ENCODE assay signal across 15 cellular contexts in genomic region chr12:73677520-73678291, GRCh38.
DNase-seq lines count a peak whose midpoint lies in the region; ATAC-seq and TF ChIP-seq lines count a peak whose summit lies in the region.
"Had no signal": no experiment of that assay in that cellular context is flagged by ENCODE, and none has a peak within 500 bp of the region (broad histone marks: within the 10 kb centered on the region; RNA-seq: fewer than 3 reads in every experiment).

No MANE protein-coding gene starts in this region.

- peak; percentile 35; the same call in 1 of the 2 replicates for ATAC-seq in PC-3
- peak; percentile 40 for ATAC-seq in stimulated activated effector memory CD8-positive, alpha-beta T cell treated with anti-CD3 and anti-CD28 coated beads, Interleukin-12 subunit alpha, Interleukin-12 subunit beta, amount 100 ng/mL, for 72 hours
- no peak for ATAC-seq in activated CD4-positive, alpha-beta T cell treated with anti-CD3 and anti-CD28 coated beads for 36 hours
- ATAC-seq: GM12878 had no signal

- H4K5ac ChIP-seq in H9 (ENCODE audit: insufficient read length, low read depth, low read length): no peak overlapping the region

- H3K36me3 Mint-ChIP-seq in H9 (ENCODE audit: insufficient read depth in 1 of 3, low read depth in 3 of 3): peaks cover 0 to 1% (median 0%) of the 10 kb centered on the region in 3 experiments; a peak in 1 of 7 replicates
- peaks cover 3% of the 10 kb centered on the region for H3K36me3 Mint-ChIP-seq in endodermal cell (ENCODE audit: low read depth)
- no peaks in the 10 kb centered on the region for H3K36me3 Mint-ChIP-seq in stimulated activated effector memory CD8-positive, alpha-beta T cell treated with anti-CD3 and anti-CD28 coated beads, Interleukin-12 subunit alpha, Interleukin-12 subunit beta, amount 100 ng/mL, for 72 hours
- H3K36me3 Mint-ChIP-seq in activated CD4-positive, alpha-beta T cell treated with anti-CD3 and anti-CD28 coated beads for 36 hours (ENCODE audit: low read depth): no peaks in the 10 kb centered on the region
- H3K36me3 Mint-ChIP-seq: CD4-positive, CD25-positive, alpha-beta regulatory T cell; IgD-negative memory B cell had no signal

- no peaks in the 10 kb centered on the region for H3K36me3 ChIP-seq in PC-3 (ENCODE audit: low read depth, low read length)
- H3K36me3 ChIP-seq in endodermal cell (ENCODE audit: control insufficient read depth, insufficient read depth, low read length): no peaks in the 10 kb centered on the region
- no peaks in the 10 kb centered on the region for H3K36me3 ChIP-seq in hepatocyte (replicated peaks; ENCODE audit: insufficient read depth, low read depth)
- H3K36me3 ChIP-seq: BLaER1 treated with 17β-estradiol and CSF1 and Interleukin-3, amounts not matched to agents 10 nM and 100 nM had no signal

- H3K4me3 ChIP-seq in PC-3 (ENCODE audit: low read length): no peak overlapping the region
- no peak overlapping the region for H3K4me3 ChIP-seq in endodermal cell (ENCODE audit: low read length)
- no peak overlapping the region for H3K4me3 ChIP-seq in hepatocyte
- H3K4me3 ChIP-seq: BLaER1 treated with 17β-estradiol and CSF1 and Interleukin-3, amounts not matched to agents 10 nM and 100 nM; GM12878 had no signal

- H3K4ac ChIP-seq in H9 (ENCODE audit: low read depth, low read length): no peak overlapping the region

- H3K79me2 ChIP-seq in H9 (ENCODE audit: insufficient read depth, low read length): no peaks in the 10 kb centered on the region
- no peaks in the 10 kb centered on the region for H3K79me2 ChIP-seq in PC-3 (ENCODE audit: low read length)
- no peaks in the 10 kb centered on the region for H3K79me2 ChIP-seq in hepatocyte

- no peak overlapping the region for H3K18ac ChIP-seq in H9 (ENCODE audit: insufficient read length, low read depth, low read length)

- H3K4me2 ChIP-seq in H9 (ENCODE audit: insufficient read depth, insufficient read length, low read length) (no peak overlapping the region), PC-3 (ENCODE audit: low read length) (peak overlapping the region; percentile 26; the same call in 1 of the 2 replicates), hepatocyte (no peak overlapping the region)
- H3K4me2 ChIP-seq: BLaER1 treated with 17β-estradiol and CSF1 and Interleukin-3, amounts not matched to agents 10 nM and 100 nM had no signal

- no peak overlapping the region for H2BK5ac ChIP-seq in H9 (ENCODE audit: insufficient read length, low read length)

- no peaks in the 10 kb centered on the region for H3K79me1 ChIP-seq in H9 (ENCODE audit: insufficient read depth, low read depth, low read length, poor library complexity, severe bottlenecking)

- H3K4me1 Mint-ChIP-seq in H9: peaks cover 26 to 28% of the 10 kb centered on the region in 2 experiments
- H3K4me1 Mint-ChIP-seq in endodermal cell: peaks cover 28% of the 10 kb centered on the region
- no peaks in the 10 kb centered on the region for H3K4me1 Mint-ChIP-seq in stimulated activated effector memory CD8-positive, alpha-beta T cell treated with anti-CD3 and anti-CD28 coated beads, Interleukin-12 subunit alpha, Interleukin-12 subunit beta, amount 100 ng/mL, for 72 hours
- H3K4me1 Mint-ChIP-seq in activated CD4-positive, alpha-beta T cell treated with anti-CD3 and anti-CD28 coated beads for 36 hours: no peaks in the 10 kb centered on the region
- H3K4me1 Mint-ChIP-seq: CD4-positive, CD25-positive, alpha-beta regulatory T cell; IgD-negative memory B cell had no signal

- H3K9me3 Mint-ChIP-seq in H9 (no peaks in the 10 kb centered on the region; a peak in 1 of 5 replicates), endodermal cell (no peaks in the 10 kb centered on the region)
- peaks cover 6% of the 10 kb centered on the region for H3K9me3 Mint-ChIP-seq in stimulated activated effector memory CD8-positive, alpha-beta T cell treated with anti-CD3 and anti-CD28 coated beads, Interleukin-12 subunit alpha, Interleukin-12 subunit beta, amount 100 ng/mL, for 72 hours
- H3K9me3 Mint-ChIP-seq in activated CD4-positive, alpha-beta T cell treated with anti-CD3 and anti-CD28 coated beads for 36 hours (ENCODE audit: low read depth): peaks cover 2% of the 10 kb centered on the region

- no peaks in the 10 kb centered on the region for H3F3A ChIP-seq in PC-3 (ENCODE audit: low read length, unreplicated experiment)

- H3T11ph ChIP-seq in H9 (ENCODE audit: low read length): no peak overlapping the region

- no CpG with 5 or more reads among the region's 4 CpGs for WGBS in H9 (ENCODE audit: extremely low coverage, insufficient read length, low lambda C conversion rate)
- WGBS in endodermal cell (ENCODE audit: insufficient coverage in 1 of 2, insufficient read length in 1 of 2), 2 experiments: 63 to 70% methylated on average over 2 to 4 of the region's 4 CpGs
- 71% methylated on average over 4 of the region's 4 CpGs for WGBS in hepatocyte (ENCODE audit: low lambda C conversion rate, missing lambda C conversion rate)

- H2BK12ac ChIP-seq in H9 (ENCODE audit: insufficient read length, low read depth, low read length): no peak overlapping the region

- no peaks in the 10 kb centered on the region for H3K4me1 ChIP-seq in H9 (ENCODE audit: insufficient read depth, low read length)
- H3K4me1 ChIP-seq in PC-3 (ENCODE audit: insufficient read depth, low read length): peaks cover 12% of the 10 kb centered on the region
- peaks cover 4% of the 10 kb centered on the region for H3K4me1 ChIP-seq in endodermal cell (ENCODE audit: control insufficient read depth, insufficient read depth, low read length)
- H3K4me1 ChIP-seq in hepatocyte (ENCODE audit: insufficient read depth): no peaks in the 10 kb centered on the region
- H3K4me1 ChIP-seq: BLaER1 treated with 17β-estradiol and CSF1 and Interleukin-3, amounts not matched to agents 10 nM and 100 nM had no signal

- DNase-seq in H9 (no peak), PC-3 (no peak), endodermal cell (peak; percentile 53), hepatocyte (ENCODE audit: low spot score) (no peak), NCI-H2081 (lab: John Stamatoyannopoulos, UW) (no peak), GM13977 (ENCODE audit: low spot score) (no peak)
- DNase-seq in stimulated activated effector memory CD8-positive, alpha-beta T cell treated with anti-CD3 and anti-CD28 coated beads, Interleukin-12 subunit alpha, Interleukin-12 subunit beta, amount 100 ng/mL, for 72 hours (ENCODE audit: low spot score in 2 of 2): no peak
- DNase-seq in activated CD4-positive, alpha-beta T cell treated with anti-CD3 and anti-CD28 coated beads for 36 hours: no peak
- DNase-seq: ACHN; CD4-positive, CD25-positive, alpha-beta regulatory T cell; DMS53 had no signal

- H3K27me3 Mint-ChIP-seq in H9 (ENCODE audit: low read depth) (no peaks in the 10 kb centered on the region), endodermal cell (ENCODE audit: insufficient read depth) (no peaks in the 10 kb centered on the region)
- H3K27me3 Mint-ChIP-seq in activated CD4-positive, alpha-beta T cell treated with anti-CD3 and anti-CD28 coated beads for 36 hours: no peaks in the 10 kb centered on the region
- H3K27me3 Mint-ChIP-seq: CD4-positive, CD25-positive, alpha-beta regulatory T cell; IgD-negative memory B cell had no signal

- no peak overlapping the region for H4K91ac ChIP-seq in H9 (ENCODE audit: insufficient read length, low read depth, low read length)

- H3K23ac ChIP-seq in H9 (ENCODE audit: insufficient read length, low read depth, low read length): no peak overlapping the region

- POLR2A ChIA-PET in PC-3 (lab: Charles Lee; ENCODE audit: unreplicated experiment): no interaction called here
- POLR2A ChIA-PET in activated CD4-positive, alpha-beta T cell treated with anti-CD3 and anti-CD28 coated beads for 36 hours (lab: Charles Lee): no interaction called here

- no peak overlapping the region for H4K8ac ChIP-seq in H9 (replicated peaks; ENCODE audit: insufficient read length, low read depth, low read length)

- H3K14ac ChIP-seq in H9 (ENCODE audit: insufficient read depth, low read length): no peak overlapping the region

- H4K20me1 ChIP-seq in H9 (ENCODE audit: control insufficient read depth, insufficient read depth, insufficient read length) (no peaks in the 10 kb centered on the region), PC-3 (ENCODE audit: low read length) (no peaks in the 10 kb centered on the region), hepatocyte (ENCODE audit: insufficient read depth, poor library complexity, severe bottlenecking) (no peaks in the 10 kb centered on the region)
- H4K20me1 ChIP-seq: BLaER1 treated with 17β-estradiol and CSF1 and Interleukin-3, amounts not matched to agents 10 nM and 100 nM had no signal

- CTCF ChIA-PET in PC-3 (lab: Charles Lee): interaction anchor here (0.6 kb wide), 1 partner anchor 545 kb away, joined by 3 read pairs; no protein-coding TSS in a partner anchor
- CTCF ChIA-PET in activated CD4-positive, alpha-beta T cell treated with anti-CD3 and anti-CD28 coated beads for 36 hours (lab: Charles Lee): no interaction called here

- no peak for TF ChIP-seq CTCF in H9 (conservative IDR thresholded peaks at IDR 0.05)
- no peak for TF ChIP-seq CTCF in PC-3 (conservative IDR thresholded peaks at IDR 0.05; ENCODE audit: low read depth, low read length)
- TF ChIP-seq CTCF in endodermal cell (conservative IDR thresholded peaks at IDR 0.05): no peak
- TF ChIP-seq CTCF in hepatocyte (IDR thresholded peaks at IDR 0.05; ENCODE audit: poor library complexity): no peak
- no peak for TF ChIP-seq CTCF in GM13977 (IDR thresholded peaks at IDR 0.05; ENCODE audit: extremely low read depth, insufficient read depth, missing control alignments)

- no peaks in the 10 kb centered on the region for H3K9me3 ChIP-seq in H9 (ENCODE audit: control insufficient read depth, low read depth, low read length)
- H3K9me3 ChIP-seq in PC-3 (ENCODE audit: low read length): no peaks in the 10 kb centered on the region
- H3K9me3 ChIP-seq in endodermal cell (ENCODE audit: control insufficient read depth, low read length): peaks cover 8% of the 10 kb centered on the region
- no peaks in the 10 kb centered on the region for H3K9me3 ChIP-seq in hepatocyte (ENCODE audit: low read depth)
- H3K9me3 ChIP-seq: BLaER1 treated with 17β-estradiol and CSF1 and Interleukin-3, amounts not matched to agents 10 nM and 100 nM had no signal

- no peak overlapping the region for H2AK5ac ChIP-seq in H9 (ENCODE audit: insufficient read length, low read length)

- H3K27me3 ChIP-seq in H9 (ENCODE audit: insufficient read depth, low read length) (no peaks in the 10 kb centered on the region), PC-3 (ENCODE audit: low read length) (no peaks in the 10 kb centered on the region), endodermal cell (ENCODE audit: control insufficient read depth, insufficient read depth, low read length, poor library complexity, severe bottlenecking) (no peaks in the 10 kb centered on the region), hepatocyte (no peaks in the 10 kb centered on the region)
- H3K27me3 ChIP-seq: BLaER1 treated with 17β-estradiol and CSF1 and Interleukin-3, amounts not matched to agents 10 nM and 100 nM had no signal

- H2AFZ ChIP-seq in H9 (ENCODE audit: low read length) (no peak overlapping the region), PC-3 (ENCODE audit: low read length) (no peak overlapping the region), hepatocyte (no peak overlapping the region)

- no peak overlapping the region for H2BK15ac ChIP-seq in H9 (ENCODE audit: low read depth, low read length)

- H3K27ac Mint-ChIP-seq in H9 (peak overlapping the region in 2 of 3 experiments; percentile 54 to 64; a peak in 4 of 7 replicates), endodermal cell (peak overlapping the region; percentile 89)
- no peak overlapping the region for H3K27ac Mint-ChIP-seq in stimulated activated effector memory CD8-positive, alpha-beta T cell treated with anti-CD3 and anti-CD28 coated beads, Interleukin-12 subunit alpha, Interleukin-12 subunit beta, amount 100 ng/mL, for 72 hours
- no peak overlapping the region for H3K27ac Mint-ChIP-seq in activated CD4-positive, alpha-beta T cell treated with anti-CD3 and anti-CD28 coated beads for 36 hours
- H3K27ac Mint-ChIP-seq: CD4-positive, CD25-positive, alpha-beta regulatory T cell; IgD-negative memory B cell had no signal

- H3K4me3 Mint-ChIP-seq in H9: no peak overlapping the region
- H3K4me3 Mint-ChIP-seq in endodermal cell: no peak overlapping the region
- no peak overlapping the region for H3K4me3 Mint-ChIP-seq in stimulated activated effector memory CD8-positive, alpha-beta T cell treated with anti-CD3 and anti-CD28 coated beads, Interleukin-12 subunit alpha, Interleukin-12 subunit beta, amount 100 ng/mL, for 72 hours
- no peak overlapping the region for H3K4me3 Mint-ChIP-seq in activated CD4-positive, alpha-beta T cell treated with anti-CD3 and anti-CD28 coated beads for 36 hours
- H3K4me3 Mint-ChIP-seq: CD4-positive, CD25-positive, alpha-beta regulatory T cell; IgD-negative memory B cell had no signal

- intact Hi-C loops in PC-3 (cut with micrococcal nuclease): no loop called here
- intact Hi-C loops in activated CD4-positive, alpha-beta T cell treated with anti-CD3 and anti-CD28 coated beads for 36 hours (cut with DNase I, micrococcal nuclease): no loop called here

- in situ Hi-C loops in GM13977 (cut with MboI; ENCODE audit: low pct_unique_long_range_greater_than_20kb, low sequenced_read_pairs, unreplicated experiment): no loop called here

- BruUV-seq in PC-3 (replicated peaks; lab: Mats Ljungman, UMichigan): no TSS peak

- H2BK120ac ChIP-seq in H9 (ENCODE audit: low read depth, low read length, poor library complexity, severe bottlenecking): no peak overlapping the region

- no peak overlapping the region for H3K56ac ChIP-seq in H9 (ENCODE audit: insufficient read length, low read depth, low read length)

- no peak overlapping the region for H3K27ac ChIP-seq in H9 (ENCODE audit: insufficient read length, low read depth, low read length)
- H3K27ac ChIP-seq in PC-3 (ENCODE audit: low read length): no peak overlapping the region
- peak overlapping the region; percentile 19 for H3K27ac ChIP-seq in endodermal cell (ENCODE audit: low read depth, low read length)
- H3K27ac ChIP-seq in hepatocyte: no peak overlapping the region
- H3K27ac ChIP-seq: BLaER1 treated with 17β-estradiol and CSF1 and Interleukin-3, amounts not matched to agents 10 nM and 100 nM; HL-60 had no signal

- H3K9ac ChIP-seq in H9 (ENCODE audit: extremely low read depth, insufficient read length, low read length): no peak overlapping the region
- H3K9ac ChIP-seq in PC-3 (ENCODE audit: low read length): no peak overlapping the region
- H3K9ac ChIP-seq in endodermal cell (ENCODE audit: extremely low read depth, low read length, poor library complexity, severe bottlenecking): peak overlapping the region; percentile 24
- H3K9ac ChIP-seq: BLaER1 treated with 17β-estradiol and CSF1 and Interleukin-3, amounts not matched to agents 10 nM and 100 nM had no signal

- H2BK20ac ChIP-seq in H9 (ENCODE audit: low read depth, low read length, poor library complexity, severe bottlenecking): no peak overlapping the region

- no peaks in the 10 kb centered on the region for H3K9me2 ChIP-seq in PC-3 (replicated peaks; ENCODE audit: low read length)
- H3K9me2 ChIP-seq in hepatocyte (replicated peaks; ENCODE audit: insufficient read depth): no peaks in the 10 kb centered on the region

- no peaks in the 10 kb centered on the region for H3K23me2 ChIP-seq in H9 (ENCODE audit: insufficient read length, low read depth, low read length, poor library complexity, severe bottlenecking)

Comparison
In these comparisons a context has a peak if more than half of its experiments do, and no peak if none do; other contexts are left out.
1. H3K27ac Mint-ChIP-seq: peak in H9 (2 of 3) and endodermal cell (single experiment); none in stimulated activated effector memory CD8-positive, alpha-beta T cell treated with anti-CD3 and anti-CD28 coated beads, Interleukin-12 subunit alpha, Interleukin-12 subunit beta, amount 100 ng/mL, for 72 hours (single experiment) and activated CD4-positive, alpha-beta T cell treated with anti-CD3 and anti-CD28 coated beads for 36 hours (single experiment).